In the genomic region with DNA sequence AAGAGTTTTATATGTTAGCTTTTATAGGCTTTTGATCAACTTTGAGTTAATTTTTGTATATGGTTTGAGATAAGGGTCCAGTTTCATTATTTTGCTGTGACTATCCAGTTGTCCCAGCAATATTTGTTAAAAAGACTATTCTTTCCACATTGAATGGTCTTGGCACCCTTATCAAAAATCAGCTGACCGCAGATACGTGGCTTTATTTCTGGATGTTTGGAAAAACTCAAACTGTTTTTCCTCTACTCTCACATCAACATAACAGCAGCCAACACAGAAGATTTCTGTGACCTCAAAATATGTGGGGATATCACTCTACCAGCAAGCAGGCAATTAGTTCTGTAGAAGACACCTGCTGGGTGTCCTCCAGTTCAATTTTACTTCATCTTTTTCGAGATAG, we compare ENCODE assay signal across 19 cellular contexts.
"Had no signal": no experiment of that assay in that cellular context is flagged by ENCODE, and none has a peak within 500 bp of the region (broad histone marks: within the 10 kb centered on the region; RNA-seq: fewer than 3 reads in every experiment).

No MANE protein-coding gene starts in this region.

- H3K27me3 Mint-ChIP-seq: memory B cell; naive B cell; stimulated activated naive B cell treated with anti-CD40 and anti-IgM and Interleukin-4, amounts not matched to agents 10 μg/mL and 1 μg/mL and 100 μg/mL, for 72 hours had no signal

- ATAC-seq: foreskin keratinocyte; left cardiac atrium; lower lobe of right lung; sciatic nerve; stimulated activated naive B cell treated with anti-CD40 and anti-IgM and Interleukin-4, amounts not matched to agents 10 μg/mL and 1 μg/mL and 100 μg/mL, for 72 hours had no signal

- H3K4me1 Mint-ChIP-seq: endodermal cell had no signal

- FAIRE-seq: colon, endothelial cell of umbilical vein, kidney had no signal

- DNase-seq: endodermal cell; erythroblast; foreskin keratinocyte; kidney; left cardiac atrium; left ventricle myocardium inferior; lower lobe of right lung; naive B cell; posterior cingulate gyrus; spleen; stimulated activated CD4-positive, alpha-beta T cell treated with anti-CD3 and anti-CD28 coated beads, Interleukin-15, amount 100 ng/mL, for 24 hours; stimulated activated CD4-positive, alpha-beta T cell treated with anti-CD3 and anti-CD28 coated beads, Interleukin-1b, Interleukin-23, amount 100 ng/mL, for 48 hours; stimulated activated CD4-positive, alpha-beta T cell treated with anti-CD3 and anti-CD28 coated beads, Interleukin-4, amount 100 ng/mL, for 24 hours; stimulated activated naive B cell treated with anti-CD40 and anti-IgM and Interleukin-4, amounts not matched to agents 10 μg/mL and 1 μg/mL and 100 μg/mL, for 72 hours had no signal

- H3K27ac ChIP-seq: foreskin keratinocyte, left ventricle myocardium inferior, lower lobe of right lung, neutrophil had no signal

- H3K4me3 ChIP-seq: left ventricle myocardium inferior, lower lobe of right lung, spleen had no signal

- H3K36me3 ChIP-seq: lower lobe of right lung, neutrophil had no signal

- H3K27me3 ChIP-seq: foreskin keratinocyte, neutrophil, spleen had no signal

- H3K4me3 Mint-ChIP-seq: endodermal cell; memory B cell; naive B cell; stimulated activated naive B cell treated with anti-CD40 and anti-IgM and Interleukin-4, amounts not matched to agents 10 μg/mL and 1 μg/mL and 100 μg/mL, for 72 hours had no signal

- H3K4me1 ChIP-seq: foreskin keratinocyte, lower lobe of right lung had no signal

- H3K27ac Mint-ChIP-seq: endodermal cell; memory B cell; stimulated activated naive B cell treated with anti-CD40 and anti-IgM and Interleukin-4, amounts not matched to agents 10 μg/mL and 1 μg/mL and 100 μg/mL, for 72 hours had no signal
